Comparison of ENCODE assay signal across 20 cellular contexts in genomic region chr11:108486828-108487227, GRCh38. TPM values are rescaled to one million over a fixed set of nuclear protein-coding genes. Genes with fewer than 3 reads are reported as not detected.
DNase-seq lines count a peak whose midpoint lies in the region; ATAC-seq, FAIRE-seq and TF ChIP-seq lines count a peak whose summit lies in the region.
"Had no signal": no experiment of that assay in that cellular context is flagged by ENCODE, and none has a peak within 500 bp of the region (broad histone marks: within the 10 kb centered on the region; RNA-seq: fewer than 3 reads in every experiment).

No MANE protein-coding gene starts in this region.

- H3K4me3 ChIP-seq in K562 = no peak overlapping the region
- no peak overlapping the region for H3K4me3 ChIP-seq in mesendoderm (ENCODE audit: low read length)
- no peak overlapping the region for H3K4me3 ChIP-seq in colonic mucosa
- H3K4me3 ChIP-seq: HAP-1 had no signal

- no peak overlapping the region for H3K56ac ChIP-seq in mesendoderm (ENCODE audit: low read length)

- H2AK5ac ChIP-seq in mesendoderm (ENCODE audit: low read length) = no peak overlapping the region

- H4K20me1 ChIP-seq in K562 (replicated peaks; ENCODE audit: control insufficient read depth, insufficient read depth, low read length) = no peaks in the 10 kb centered on the region

- H2BK120ac ChIP-seq in mesendoderm (ENCODE audit: low read depth, low read length) = no peak overlapping the region

- intact Hi-C loops in K562 (cut with micrococcal nuclease) = no loop called here
- intact Hi-C loops in colonic mucosa (cut with DNase I) = no loop called here

- TF ChIP-seq RAD21 in K562 (CRISPR knock-in tag; conservative IDR thresholded peaks at IDR 0.05 in 1 of 2, IDR thresholded peaks at IDR 0.05 in 1 of 2) = no peak

- peak; percentile 16 for DNase-seq in NCI-H226
- no peak for DNase-seq in K562 (ENCODE audit: extremely low read depth in 1 of 4, low spot score in 3 of 4)
- DNase-seq in mesendoderm = peak; percentile 89
- DNase-seq in activated CD4-positive, alpha-beta T cell treated with anti-CD3 and anti-CD28 coated beads, Interleukin-2, amount 50 U/mL, for 4 hours = no peak
- DNase-seq in colonic mucosa = no peak
- DNase-seq: ACHN; BE2C; C1 segment of cervical spinal cord; CD4-positive, CD25-positive, alpha-beta regulatory T cell; CD8-positive, alpha-beta memory T cell; COR-L47; GDM1 had no signal

- in situ Hi-C loops in K562 (cut with MboI) = no loop called here

- H4K8ac ChIP-seq in mesendoderm (ENCODE audit: low read depth, low read length) = no peak overlapping the region

- H3K79me2 ChIP-seq in K562 (ENCODE audit: control insufficient read depth, insufficient read depth, low read length) (no peaks in the 10 kb centered on the region), mesendoderm (ENCODE audit: control insufficient read depth, insufficient read depth, low read length) (no peaks in the 10 kb centered on the region)

- H3K9me1 ChIP-seq in K562 (ENCODE audit: control insufficient read depth, insufficient read depth, low read length) = no peaks in the 10 kb centered on the region

- H3K4ac ChIP-seq in mesendoderm (ENCODE audit: low read depth, low read length) = no peak overlapping the region

- H3K18ac ChIP-seq in mesendoderm (ENCODE audit: low read length) = no peak overlapping the region

- TF ChIP-seq EP300 in K562 (IDR thresholded peaks at IDR 0.05; ENCODE audit: low read length) = no peak

- TF ChIP-seq CTCF in K562 (IDR thresholded peaks at IDR 0.05 in 2 of 3, conservative IDR thresholded peaks at IDR 0.05 in 1 of 3; ENCODE audit: insufficient read depth in 2 of 3, low read depth in 1 of 3, low read length in 3 of 3) (no peak), colonic mucosa (IDR thresholded peaks at IDR 0.05) (no peak)

- H3K27ac ChIP-seq in K562 (ENCODE audit: extremely low read depth, low read depth, low read length) (no peak overlapping the region), mesendoderm (ENCODE audit: low read depth, low read length) (no peak overlapping the region), colonic mucosa (no peak overlapping the region)

- no peak overlapping the region for H2BK15ac ChIP-seq in mesendoderm (replicated peaks; ENCODE audit: low read depth)

- no peak overlapping the region for H3K4me2 ChIP-seq in K562 (ENCODE audit: insufficient read depth, low read length)
- H3K4me2 ChIP-seq in mesendoderm (ENCODE audit: low read length) = no peak overlapping the region

- no peak overlapping the region for H3K23ac ChIP-seq in mesendoderm (ENCODE audit: low read length)

- H3K9me3 ChIP-seq in K562 (replicated peaks; ENCODE audit: control insufficient read depth, insufficient read depth, low read depth, low read length) (no peaks in the 10 kb centered on the region), colonic mucosa (no peaks in the 10 kb centered on the region)
- H3K9me3 ChIP-seq: BE2C, HAP-1 had no signal

- no peak overlapping the region for H3K9ac ChIP-seq in K562 (ENCODE audit: insufficient read depth in 1 of 2, low read depth in 2 of 2, low read length in 2 of 2)
- H3K9ac ChIP-seq in mesendoderm (ENCODE audit: low read length) = no peak overlapping the region
- no peak overlapping the region for H3K9ac ChIP-seq in colonic mucosa (ENCODE audit: low read depth in 2 of 2, low read length in 2 of 2)

- no peaks in the 10 kb centered on the region for H3K4me1 ChIP-seq in K562 (replicated peaks in 1 of 2; ENCODE audit: control insufficient read depth in 2 of 2, insufficient read depth in 2 of 2, low read length in 2 of 2)
- peaks cover 2% of the 10 kb centered on the region for H3K4me1 ChIP-seq in mesendoderm (ENCODE audit: control insufficient read depth, low read depth, low read length)
- no peaks in the 10 kb centered on the region for H3K4me1 ChIP-seq in colonic mucosa
- H3K4me1 ChIP-seq: BE2C had no signal

- POLR2A ChIA-PET in K562 (lab: Yijun Ruan, JAX) = no interaction called here

- H2BK5ac ChIP-seq in mesendoderm (ENCODE audit: low read length) = no peak overlapping the region

- no peaks in the 10 kb centered on the region for H3K79me1 ChIP-seq in mesendoderm (ENCODE audit: low read length)

- no peak for TF ChIP-seq POLR2A in K562 (conservative IDR thresholded peaks at IDR 0.05)

- H2AFZ ChIP-seq in K562 (ENCODE audit: low read depth, low read length) = no peak overlapping the region

- no TSS peak for BruUV-seq in K562 (replicated peaks; lab: Mats Ljungman, UMichigan)

- no peak for FAIRE-seq in K562 (lab: Jason Lieb, UNC)
- FAIRE-seq: A204.1, D721Med, GM12892, GM18507, HepG2 had no signal

- 48% methylated on average over 3 of the region's 3 CpGs for WGBS in K562 (ENCODE audit: insufficient coverage, low coverage, missing lambda C conversion rate)
- no CpG with 5 or more reads among the region's 3 CpGs for WGBS in mesendoderm (ENCODE audit: extremely low coverage, insufficient coverage, low lambda C conversion rate)

- H4K5ac ChIP-seq in mesendoderm (ENCODE audit: low read length) = no peak overlapping the region

- H3K27me3 ChIP-seq in K562 (ENCODE audit: control insufficient read depth in 2 of 2, insufficient read depth in 2 of 2, low read length in 2 of 2) (no peaks in the 10 kb centered on the region), mesendoderm (ENCODE audit: insufficient read depth, low read length, poor library complexity) (no peaks in the 10 kb centered on the region), colonic mucosa (no peaks in the 10 kb centered on the region)
- H3K27me3 ChIP-seq: BE2C had no signal

- H3K36me3 ChIP-seq in K562 (ENCODE audit: control insufficient read depth, insufficient read depth, low read length) = peaks cover 52% of the 10 kb centered on the region; the same call in 2 of the 3 replicates
- H3K36me3 ChIP-seq in mesendoderm (ENCODE audit: control insufficient read depth, insufficient read depth, low read length) = no peaks in the 10 kb centered on the region
- H3K36me3 ChIP-seq in colonic mucosa = peaks cover 4% of the 10 kb centered on the region
- H3K36me3 ChIP-seq: BE2C had no signal

- CTCF ChIA-PET in K562 (lab: Yijun Ruan, JAX; ENCODE audit: low intra/inter-chr PET ratio) = no interaction called here

- no peak for ATAC-seq in K562
- ATAC-seq in GM21528 (IDR thresholded peaks at IDR 0.05; ENCODE audit: low FRiP score, unreplicated experiment) = no peak
- ATAC-seq in GM21576 (IDR thresholded peaks at IDR 0.05; ENCODE audit: unreplicated experiment) = no peak
- ATAC-seq: HepG2 had no signal

TF ChIP-seq in K562, 482 proteins besides CTCF, POLR2A, EP300 and RAD21:
- TF ChIP-seq TEAD4 (IDR thresholded peaks at IDR 0.05; ENCODE audit: low read length) (peak; percentile 15; the same call in 1 of the 2 replicates), TEAD4 (CRISPR knock-in tag; IDR thresholded peaks at IDR 0.05; ENCODE audit: borderline replicate concordance) (no peak), FOXP1 (CRISPR knock-in tag; IDR thresholded peaks at IDR 0.05) (no peak)

RNA-seq across cellular contexts. Expression of gene POGLUT3, which starts 11.4 kb away (rescaled TPM):
- total RNA-seq in K562 (2011; cell fraction: chromatin; rRNA removed; ENCODE audit: low replicate concordance) = 9.7 and 15.3 TPM in 2 replicates
- total RNA-seq in K562 (2011; cell fraction: nucleolus; rRNA removed) = 8.7 and 12.1 TPM in 2 replicates
- 14.9 and 25.2 TPM in 2 replicates for total RNA-seq in K562 (2011; cell fraction: nucleoplasm; rRNA removed)
- total RNA-seq in K562 (2014; rRNA removed) (13.0 and 14.5 TPM in 2 replicates), K562 (2014; rRNA removed; fragmentation: Illumina TruSeq; extraction: Trizol) (23.0 and 28.2 TPM in 2 replicates), K562 (2015; rRNA removed; fragmentation: Illumina TruSeq; extraction: Trizol) (29.0 and 29.7 TPM in 2 replicates), K562 (2021) (15.3 and 18.0 TPM in 2 replicates), colonic mucosa (10 to 100 TPM; 15.8 to 19.6 TPM)
- polyA plus RNA-seq in K562 (2011; rRNA removed) (22.7 and 27.9 TPM in 2 replicates), K562 (2014; fragmentation: Illumina TruSeq; extraction: Trizol) (21.5 and 24.2 TPM in 2 replicates), K562 (2014; fragmentation: Nextera tagmentation; extraction: Ambion mirVana) (1 to 10 TPM; 4.6 to 6.8 TPM), K562 (2014; rRNA removed) (17.4 and 17.8 TPM in 2 replicates)
- polyA plus RNA-seq in K562 (2011; cell fraction: cytosol; rRNA removed) = 6.0 and 13.2 TPM in 2 replicates
- polyA plus RNA-seq in K562 (2011; cell fraction: nucleus; rRNA removed) = 4.8 and 5.3 TPM in 2 replicates
- polyA plus RNA-seq in K562 (2012) = 16.9 and 21.0 TPM in 2 replicates
- polyA minus RNA-seq in K562 (2011; rRNA and poly(A)+ RNA removed) = 29.1 and 35.3 TPM in 2 replicates
- polyA minus RNA-seq in K562 (2011; cell fraction: cytosol; rRNA and poly(A)+ RNA removed) = 15.2 and 17.8 TPM in 2 replicates
- 2.6 and 5.6 TPM in 2 replicates for polyA minus RNA-seq in K562 (2011; cell fraction: nucleus; rRNA and poly(A)+ RNA removed)
- polyA plus RNA-seq in mesendoderm (2013, experiment 1 of 2) = 16.5 TPM
- 16.4 TPM for polyA plus RNA-seq in mesendoderm (2013, experiment 2 of 2)

RNA-seq across cellular contexts. Expression of gene C11orf65, which starts 19.5 kb away (rescaled TPM):
- total RNA-seq in K562 (2011; cell fraction: chromatin; rRNA removed; ENCODE audit: low replicate concordance) = 1.4 and 4.3 TPM in 2 replicates
- 0.67 and 1.3 TPM in 2 replicates for total RNA-seq in K562 (2011; cell fraction: nucleolus; rRNA removed)
- total RNA-seq in K562 (2011; cell fraction: nucleoplasm; rRNA removed) = 1.2 and 4.7 TPM in 2 replicates
- 1.1 and 1.2 TPM in 2 replicates for total RNA-seq in K562 (2014; rRNA removed)
- 1.5 and 1.8 TPM in 2 replicates for total RNA-seq in K562 (2014; rRNA removed; fragmentation: Illumina TruSeq; extraction: Trizol)
- total RNA-seq in K562 (2015; rRNA removed; fragmentation: Illumina TruSeq; extraction: Trizol) = 1.1 and 1.4 TPM in 2 replicates
- 0.81 and 1.1 TPM in 2 replicates for total RNA-seq in K562 (2021)
- 1.2 TPM in 2 replicates for polyA plus RNA-seq in K562 (2011; rRNA removed)
- 0.06 and 0.62 TPM in 2 replicates for polyA plus RNA-seq in K562 (2011; cell fraction: cytosol; rRNA removed)
- 0.85 and 1.00 TPM in 2 replicates for polyA plus RNA-seq in K562 (2011; cell fraction: nucleus; rRNA removed)
- polyA plus RNA-seq in K562 (2012) = 0.99 and 1.1 TPM in 2 replicates
- 1.4 and 1.6 TPM in 2 replicates for polyA plus RNA-seq in K562 (2014; fragmentation: Illumina TruSeq; extraction: Trizol)
- polyA plus RNA-seq in K562 (2014; fragmentation: Nextera tagmentation; extraction: Ambion mirVana) = 1 to 10 TPM; 1.0 to 1.7 TPM
- 1.4 and 2.1 TPM in 2 replicates for polyA plus RNA-seq in K562 (2014; rRNA removed)
- 2.5 and 2.7 TPM in 2 replicates for polyA minus RNA-seq in K562 (2011; rRNA and poly(A)+ RNA removed)
- polyA minus RNA-seq in K562 (2011; cell fraction: cytosol; rRNA and poly(A)+ RNA removed) = not detected in 2 replicates
- polyA minus RNA-seq in K562 (2011; cell fraction: nucleus; rRNA and poly(A)+ RNA removed) = 1.3 and 2.2 TPM in 2 replicates
- polyA plus RNA-seq in mesendoderm (2013, experiment 1 of 2) = 0.42 TPM
- 0.53 TPM for polyA plus RNA-seq in mesendoderm (2013, experiment 2 of 2)
- total RNA-seq in colonic mucosa = under 1 TPM; 0.50 to 0.64 TPM

Comparison
In these comparisons a context has a peak if more than half of its experiments do, and no peak if none do; other contexts are left out.
1. DNase-seq: peak in NCI-H226 (single experiment) and mesendoderm (single experiment); none in K562 (0 of 4), activated CD4-positive, alpha-beta T cell treated with anti-CD3 and anti-CD28 coated beads, Interleukin-2, amount 50 U/mL, for 4 hours (0 of 2) and colonic mucosa (single experiment).